ENCODE assay signal across 12 cellular contexts in the genomic region with DNA sequence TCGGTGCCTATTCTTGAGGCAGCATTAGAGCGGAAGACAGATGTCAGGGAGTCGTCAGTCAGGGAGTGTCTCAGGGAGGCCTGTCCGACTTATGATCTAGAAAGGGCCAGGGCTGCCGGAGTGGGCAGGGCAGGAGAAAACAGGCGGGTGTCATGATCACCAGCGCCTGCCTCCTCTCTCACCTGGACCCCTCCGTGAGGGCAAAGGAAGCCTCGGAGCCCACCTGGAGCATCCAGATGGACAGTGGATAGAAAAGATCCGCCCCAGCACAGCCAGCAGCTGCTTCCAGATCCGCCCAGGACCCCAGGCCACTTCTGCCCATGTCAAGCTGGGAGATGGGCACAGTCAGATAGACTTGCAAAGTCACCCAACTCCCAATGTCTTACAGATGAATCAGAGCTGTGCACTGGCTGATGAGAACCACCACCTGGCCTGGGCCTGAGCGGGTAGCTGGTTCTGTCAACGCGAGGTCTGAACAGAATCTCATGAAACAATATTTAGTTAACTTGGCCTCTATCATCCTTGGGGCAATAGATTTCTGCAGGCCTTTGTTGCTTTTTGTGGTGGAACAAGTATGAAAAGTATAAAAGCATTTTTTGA. TPM values are rescaled to one million over a fixed set of nuclear protein-coding genes. Genes with fewer than 3 reads are reported as not detected.
A peak's percentile ranks its signal among the peaks of the same experiment; 100 is the strongest.
DNase-seq lines count a peak whose midpoint lies in the region; ATAC-seq and TF ChIP-seq lines count a peak whose summit lies in the region.
"Had no signal": no experiment of that assay in that cellular context is flagged by ENCODE, and none has a peak within 500 bp of the region (broad histone marks: within the 10 kb centered on the region; RNA-seq: fewer than 3 reads in every experiment).

No MANE protein-coding gene starts in this region.

- CTCF ChIA-PET in activated CD4-positive, alpha-beta memory T cell treated with anti-CD3 and anti-CD28 coated beads, Interleukin-2, amount 10 ng/mL, durations not matched to agents 7 days and 5 days (lab: Charles Lee), result interaction anchor here (0.6 to 4.5 kb wide), 7 partner anchors 11 to 929 kb away, joined by 3 to 50 read pairs (median 5); no protein-coding TSS in a partner anchor

- H3K23ac ChIP-seq in trophoblast cell (ENCODE audit: low read length), result no peak overlapping the region

- H3K79me2 ChIP-seq in GM23248 (ENCODE audit: insufficient read depth) (no peaks in the 10 kb centered on the region), trophoblast cell (ENCODE audit: control insufficient read depth, insufficient read depth, low read length, poor library complexity) (no peaks in the 10 kb centered on the region)

- intact Hi-C loops in sciatic nerve (cut with DNase I), result loop anchor here (10.0 kb wide), 1 partner anchor 174 kb away; a partner anchor contains a TSS

- POLR2A ChIA-PET in activated CD4-positive, alpha-beta memory T cell treated with anti-CD3 and anti-CD28 coated beads, Interleukin-2, amount 10 ng/mL, durations not matched to agents 7 days and 5 days (lab: Charles Lee), result interaction anchor here (1.6 kb wide), 1 partner anchor 22 kb away, joined by 4 read pairs; no protein-coding TSS in a partner anchor

- in situ Hi-C loops in GM23248 (cut with MboI), result loop anchor here (5.0 kb wide), 1 partner anchor 451 kb away; no protein-coding TSS in a partner anchor

- H2AFZ ChIP-seq in GM23248, result no peak overlapping the region
- H2AFZ ChIP-seq in trophoblast cell (ENCODE audit: insufficient read depth, low read length, poor library complexity), result no peak overlapping the region

- no peak for ATAC-seq in sciatic nerve
- no peak for ATAC-seq in stimulated activated memory B cell treated with anti-CD40 and anti-IgM and Interleukin-4, amounts not matched to agents 10 μg/mL and 1 μg/mL and 100 μg/mL, for 72 hours
- ATAC-seq: activated CD8-positive, alpha-beta T cell treated with anti-CD3 and anti-CD28 coated beads for 36 hours; body of pancreas had no signal

- no peak overlapping the region for H2BK5ac ChIP-seq in trophoblast cell (ENCODE audit: low read depth, low read length, poor library complexity)

- H3K36me3 ChIP-seq in GM23248 (ENCODE audit: low read depth), result no peaks in the 10 kb centered on the region; the same call in 1 of the 2 replicates
- H3K36me3 ChIP-seq in trophoblast cell (ENCODE audit: control insufficient read depth in 1 of 2, insufficient read depth in 2 of 2, low read length in 2 of 2), result peaks cover 52 to 66% of the 10 kb centered on the region in 2 experiments

- no peak overlapping the region for H3K4me3 Mint-ChIP-seq in glutamatergic neuron (ENCODE audit: unreplicated experiment)
- H3K4me3 Mint-ChIP-seq in activated CD4-positive, alpha-beta memory T cell treated with anti-CD3 and anti-CD28 coated beads, Interleukin-2, amount 10 ng/mL, durations not matched to agents 7 days and 5 days, result no peak overlapping the region
- no peak overlapping the region for H3K4me3 Mint-ChIP-seq in stimulated activated memory B cell treated with anti-CD40 and anti-IgM and Interleukin-4, amounts not matched to agents 10 μg/mL and 1 μg/mL and 100 μg/mL, for 72 hours
- H3K4me3 Mint-ChIP-seq: activated CD8-positive, alpha-beta T cell treated with anti-CD3 and anti-CD28 coated beads for 36 hours had no signal

- no peak overlapping the region for H2BK120ac ChIP-seq in trophoblast cell (ENCODE audit: insufficient read depth, low read length, poor library complexity)

- H3K27me3 Mint-ChIP-seq in glutamatergic neuron (ENCODE audit: unreplicated experiment), result peaks cover 10% of the 10 kb centered on the region
- no peaks in the 10 kb centered on the region for H3K27me3 Mint-ChIP-seq in activated CD4-positive, alpha-beta memory T cell treated with anti-CD3 and anti-CD28 coated beads, Interleukin-2, amount 10 ng/mL, durations not matched to agents 7 days and 5 days
- H3K27me3 Mint-ChIP-seq in stimulated activated memory B cell treated with anti-CD40 and anti-IgM and Interleukin-4, amounts not matched to agents 10 μg/mL and 1 μg/mL and 100 μg/mL, for 72 hours, result no peaks in the 10 kb centered on the region
- H3K27me3 Mint-ChIP-seq: activated CD8-positive, alpha-beta T cell treated with anti-CD3 and anti-CD28 coated beads for 36 hours had no signal

- no peak overlapping the region for H2AK5ac ChIP-seq in trophoblast cell (ENCODE audit: low read length)

- H3F3A ChIP-seq in GM23248 (ENCODE audit: insufficient read depth), result peaks cover 24% of the 10 kb centered on the region

- H3K27me3 ChIP-seq in GM23248 (replicated peaks; ENCODE audit: insufficient read depth) (no peaks in the 10 kb centered on the region), trophoblast cell (ENCODE audit: insufficient read depth, low read length) (no peaks in the 10 kb centered on the region)
- H3K27me3 ChIP-seq: body of pancreas, SJSA1 had no signal

- peak overlapping the region; percentile 88 for H3K27ac ChIP-seq in GM23248
- H3K27ac ChIP-seq in angular gyrus (ENCODE audit: low read depth, low read length), result peak overlapping the region; percentile 59
- H3K27ac ChIP-seq in trophoblast cell (ENCODE audit: low read depth, low read length), result no peak overlapping the region
- H3K27ac ChIP-seq: SJSA1 had no signal

- H3K36me3 Mint-ChIP-seq in glutamatergic neuron (ENCODE audit: unreplicated experiment), result peaks cover 6% of the 10 kb centered on the region
- no peaks in the 10 kb centered on the region for H3K36me3 Mint-ChIP-seq in activated CD4-positive, alpha-beta memory T cell treated with anti-CD3 and anti-CD28 coated beads, Interleukin-2, amount 10 ng/mL, durations not matched to agents 7 days and 5 days (ENCODE audit: low read depth)
- peaks cover 10% of the 10 kb centered on the region for H3K36me3 Mint-ChIP-seq in stimulated activated memory B cell treated with anti-CD40 and anti-IgM and Interleukin-4, amounts not matched to agents 10 μg/mL and 1 μg/mL and 100 μg/mL, for 72 hours

- H3K4ac ChIP-seq in trophoblast cell (ENCODE audit: low read depth, low read length), result no peak overlapping the region

- no peak overlapping the region for H2BK12ac ChIP-seq in trophoblast cell (ENCODE audit: low read length)

- H3K4me2 ChIP-seq in GM23248 (ENCODE audit: unreplicated experiment) (peak overlapping the region; percentile 69), trophoblast cell (ENCODE audit: low read length) (no peak overlapping the region)

- H4K91ac ChIP-seq in trophoblast cell (ENCODE audit: low read depth, low read length), result no peak overlapping the region

- H3K79me1 ChIP-seq in trophoblast cell (ENCODE audit: low read length), result no peaks in the 10 kb centered on the region

- H3K9me3 ChIP-seq in GM23248 (ENCODE audit: low read depth) (no peaks in the 10 kb centered on the region), trophoblast cell (ENCODE audit: insufficient read depth, low read depth, low read length) (peaks cover 3% of the 10 kb centered on the region)
- H3K9me3 ChIP-seq: body of pancreas had no signal

- no peak overlapping the region for H4K12ac ChIP-seq in trophoblast cell (ENCODE audit: low read depth, low read length)

- H3K9me3 Mint-ChIP-seq in glutamatergic neuron (ENCODE audit: unreplicated experiment), result peaks cover 22% of the 10 kb centered on the region
- no peaks in the 10 kb centered on the region for H3K9me3 Mint-ChIP-seq in activated CD4-positive, alpha-beta memory T cell treated with anti-CD3 and anti-CD28 coated beads, Interleukin-2, amount 10 ng/mL, durations not matched to agents 7 days and 5 days
- H3K9me3 Mint-ChIP-seq in stimulated activated memory B cell treated with anti-CD40 and anti-IgM and Interleukin-4, amounts not matched to agents 10 μg/mL and 1 μg/mL and 100 μg/mL, for 72 hours, result no peaks in the 10 kb centered on the region
- H3K9me3 Mint-ChIP-seq: activated CD8-positive, alpha-beta T cell treated with anti-CD3 and anti-CD28 coated beads for 36 hours had no signal

- no peak overlapping the region for H3K18ac ChIP-seq in trophoblast cell (ENCODE audit: low read length)

- peak overlapping the region; percentile 52 for H3K27ac Mint-ChIP-seq in glutamatergic neuron (ENCODE audit: unreplicated experiment)
- no peak overlapping the region for H3K27ac Mint-ChIP-seq in activated CD4-positive, alpha-beta memory T cell treated with anti-CD3 and anti-CD28 coated beads, Interleukin-2, amount 10 ng/mL, durations not matched to agents 7 days and 5 days
- H3K27ac Mint-ChIP-seq in stimulated activated memory B cell treated with anti-CD40 and anti-IgM and Interleukin-4, amounts not matched to agents 10 μg/mL and 1 μg/mL and 100 μg/mL, for 72 hours, result no peak overlapping the region
- H3K27ac Mint-ChIP-seq: activated CD8-positive, alpha-beta T cell treated with anti-CD3 and anti-CD28 coated beads for 36 hours had no signal

- H3K4me1 Mint-ChIP-seq in glutamatergic neuron (ENCODE audit: low read depth, unreplicated experiment), result peaks cover 24% of the 10 kb centered on the region
- no peaks in the 10 kb centered on the region for H3K4me1 Mint-ChIP-seq in activated CD4-positive, alpha-beta memory T cell treated with anti-CD3 and anti-CD28 coated beads, Interleukin-2, amount 10 ng/mL, durations not matched to agents 7 days and 5 days
- no peaks in the 10 kb centered on the region for H3K4me1 Mint-ChIP-seq in stimulated activated memory B cell treated with anti-CD40 and anti-IgM and Interleukin-4, amounts not matched to agents 10 μg/mL and 1 μg/mL and 100 μg/mL, for 72 hours

- H3K4me3 ChIP-seq in GM23248 (no peak overlapping the region), trophoblast cell (ENCODE audit: low read depth, low read length) (no peak overlapping the region)
- H3K4me3 ChIP-seq: body of pancreas, SJSA1 had no signal

- no peak for TF ChIP-seq CTCF in glutamatergic neuron (IDR thresholded peaks at IDR 0.05; ENCODE audit: partially characterized antibody, unreplicated experiment)

- DNase-seq in GM23248 (peak; percentile 45), glutamatergic neuron (no peak), sciatic nerve (ENCODE audit: low spot score) (peak; percentile 48), trophoblast cell (no peak), hippocampal formation (lab: John Stamatoyannopoulos, UW) (no peak)
- no peak for DNase-seq in activated CD4-positive, alpha-beta memory T cell treated with anti-CD3 and anti-CD28 coated beads, Interleukin-2, amount 10 ng/mL, durations not matched to agents 7 days and 5 days
- DNase-seq: activated CD8-positive, alpha-beta T cell treated with anti-CD3 and anti-CD28 coated beads for 36 hours; MM.1S had no signal

- no peak overlapping the region for H4K8ac ChIP-seq in trophoblast cell (ENCODE audit: low read depth, low read length)

- H3K4me1 ChIP-seq in GM23248 (ENCODE audit: insufficient read depth), result peaks cover 22% of the 10 kb centered on the region
- H3K4me1 ChIP-seq in trophoblast cell (ENCODE audit: control insufficient read depth in 1 of 2, insufficient read depth in 2 of 2, low read length in 2 of 2), result no peaks in the 10 kb centered on the region
- H3K4me1 ChIP-seq: body of pancreas, SJSA1 had no signal

- no peaks in the 10 kb centered on the region for H4K20me1 ChIP-seq in GM23248 (ENCODE audit: insufficient read depth)

- WGBS in GM23248 (ENCODE audit: low coverage in 1 of 2, low lambda C conversion rate in 2 of 2, missing lambda C conversion rate in 2 of 2), 2 experiments, result 88 to 89% methylated on average over 14 of the region's 14 CpGs
- WGBS in trophoblast cell (ENCODE audit: extremely low coverage, insufficient coverage, insufficient read length), result no CpG with 5 or more reads among the region's 14 CpGs

- peak overlapping the region; percentile 64 for H3K9ac ChIP-seq in GM23248
- H3K9ac ChIP-seq in trophoblast cell (ENCODE audit: low read length), result no peak overlapping the region

- H3K9me2 ChIP-seq in GM23248 (ENCODE audit: insufficient read depth), result no peaks in the 10 kb centered on the region

- H3K14ac ChIP-seq in trophoblast cell (ENCODE audit: low read length), result no peak overlapping the region

RNA-seq across cellular contexts. Expression of a gene that starts 22.2 kb away (rescaled TPM):
- total RNA-seq in GM23248 (2014; rRNA removed; shearing (Covaris generic)), result 20.0 and 24.5 TPM in 2 replicates
- 46.9 and 47.1 TPM in 2 replicates for polyA plus RNA-seq in GM23248 (2016; fragmentation: Nextera tagmentation; extraction: Ambion mirVana)
- total RNA-seq in glutamatergic neuron (ENCODE audit: unreplicated experiment), result 37.2 TPM
- 21.2 TPM for total RNA-seq in sciatic nerve
- 9.7 and 10.5 TPM in 2 replicates for polyA plus RNA-seq in trophoblast cell (2013)
- total RNA-seq in activated CD4-positive, alpha-beta memory T cell treated with anti-CD3 and anti-CD28 coated beads, Interleukin-2, amount 10 ng/mL, durations not matched to agents 7 days and 5 days, result 10 to 100 TPM; 19.8 to 21.4 TPM

RNA-seq across cellular contexts. Expression of a gene that starts 53.5 kb away (rescaled TPM):
- total RNA-seq in GM23248 (2014; rRNA removed; shearing (Covaris generic)), result 8.5 and 10.4 TPM in 2 replicates
- 8.1 and 9.0 TPM in 2 replicates for polyA plus RNA-seq in GM23248 (2016; fragmentation: Nextera tagmentation; extraction: Ambion mirVana)
- total RNA-seq in glutamatergic neuron (ENCODE audit: unreplicated experiment), result 1,777 TPM
- 39.4 TPM for total RNA-seq in sciatic nerve
- polyA plus RNA-seq in trophoblast cell (2013), result 139 and 141 TPM in 2 replicates
- total RNA-seq in activated CD4-positive, alpha-beta memory T cell treated with anti-CD3 and anti-CD28 coated beads, Interleukin-2, amount 10 ng/mL, durations not matched to agents 7 days and 5 days, result not detected

Comparison
In these comparisons a context has a peak if more than half of its experiments do, and no peak if none do; other contexts are left out.
1. DNase-seq: peak in GM23248 (single experiment) and sciatic nerve (single experiment); none in glutamatergic neuron (single experiment), trophoblast cell (0 of 2), activated CD4-positive, alpha-beta memory T cell treated with anti-CD3 and anti-CD28 coated beads, Interleukin-2, amount 10 ng/mL, durations not matched to agents 7 days and 5 days (single experiment) and hippocampal formation (0 of 2).
2. RNA of a gene that starts 53.5 kb away (total RNA-seq): 1,777 TPM in glutamatergic neuron (single experiment); 39.4 TPM in sciatic nerve (single experiment), 8.5 to 10.4 TPM in GM23248 and not detected in activated CD4-positive, alpha-beta memory T cell treated with anti-CD3 and anti-CD28 coated beads, Interleukin-2, amount 10 ng/mL, durations not matched to agents 7 days and 5 days; every median in the first group is over 10 times any median in the second.